17 cellular contexts compared by ENCODE assay signal in the genomic region with DNA sequence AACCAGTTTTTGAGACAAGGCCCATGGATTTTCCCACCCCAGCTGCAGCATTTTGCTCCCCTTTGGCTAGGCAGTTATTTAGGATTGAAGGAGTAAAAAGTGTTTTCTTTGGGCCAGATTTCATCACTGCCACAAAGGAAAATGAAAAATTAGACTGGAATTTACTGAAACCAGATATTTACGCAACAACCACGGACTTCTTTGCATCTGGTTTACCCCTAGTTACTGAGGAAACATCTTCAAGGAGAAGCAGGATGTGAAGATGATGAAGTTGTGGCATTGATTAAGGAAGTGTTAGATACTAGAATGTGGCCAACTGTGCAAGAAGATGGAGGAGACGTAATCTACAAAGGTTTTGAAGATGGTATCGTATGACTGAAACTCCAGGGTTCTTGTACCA.
DNase-seq lines count a peak whose midpoint lies in the region; ATAC-seq and TF ChIP-seq lines count a peak whose summit lies in the region.
"Had no signal": no experiment of that assay in that cellular context is flagged by ENCODE, and none has a peak within 500 bp of the region (broad histone marks: within the 10 kb centered on the region; RNA-seq: fewer than 3 reads in every experiment).

No MANE protein-coding gene starts in this region.

- intact Hi-C loops in Right ventricle myocardium superior (cut with DNase I), result no loop called here

- POLR2A ChIA-PET in AG04450 (lab: Yijun Ruan, JAX), result no interaction called here

- no peaks in the 10 kb centered on the region for H3K9me3 ChIP-seq in AG04450 (ENCODE audit: control insufficient read depth, insufficient read depth, low read length)
- H3K9me3 ChIP-seq: adrenal gland, ovary had no signal

- TF ChIP-seq CTCF in AG04450 (IDR thresholded peaks at IDR 0.05; ENCODE audit: low read depth, low read length), result no peak

- no peak for ATAC-seq in Right ventricle myocardium superior (ENCODE audit: poor library complexity)
- ATAC-seq in HG03571 (IDR thresholded peaks at IDR 0.05; ENCODE audit: unreplicated experiment), result no peak
- ATAC-seq in HG03159 (IDR thresholded peaks at IDR 0.05; ENCODE audit: unreplicated experiment), result no peak
- ATAC-seq: activated T-helper 17 cell treated with anti-CD3 and anti-CD28 coated beads, Interleukin-2, amount 50 U/mL, for 72 hours; left colon had no signal

- H3K27ac ChIP-seq in AG04450 (ENCODE audit: low read depth, low read length), result no peak overlapping the region
- H3K27ac ChIP-seq: adrenal gland, ovary, skin epidermis, VCaP had no signal

- H3K4me3 ChIP-seq in AG04450 (ENCODE audit: low read depth, low read length), result no peak overlapping the region
- H3K4me3 ChIP-seq: adrenal gland, ovary, skin epidermis had no signal

- CTCF ChIA-PET in AG04450 (lab: Charles Lee), result no interaction called here

- DNase-seq in AG04450 (ENCODE audit: low read depth, low spot score) (peak; percentile 44), HCEC 1CT (peak; percentile 67), SKM-1 (lab: John Stamatoyannopoulos, UW; ENCODE audit: unreplicated experiment) (peak; percentile 14), fibroblast of peridontal ligament (ENCODE audit: extremely low read depth) (peak; percentile 92), ureter (ENCODE audit: low spot score) (no peak), Right ventricle myocardium superior (no peak)
- DNase-seq: adrenal gland, erythroblast, left colon, NCI-H187, OCI-M1, ovary had no signal

- no peaks in the 10 kb centered on the region for H3K27me3 ChIP-seq in AG04450 (ENCODE audit: control insufficient read depth, insufficient read depth, low read length)
- H3K27me3 ChIP-seq: adrenal gland, ovary had no signal

Comparison
In these comparisons a context has a peak if more than half of its experiments do, and no peak if none do; other contexts are left out.
1. DNase-seq: peak in AG04450 (single experiment), HCEC 1CT (single experiment), SKM-1 (single experiment) and fibroblast of peridontal ligament (single experiment); none in ureter (single experiment) and Right ventricle myocardium superior (single experiment).